8 cellular contexts compared by ENCODE assay signal in genomic region chr19:9914315-9915207, GRCh38. TPM values are rescaled to one million over a fixed set of nuclear protein-coding genes. Genes with fewer than 3 reads are reported as not detected.
DNase-seq lines count a peak whose midpoint lies in the region; ATAC-seq and TF ChIP-seq lines count a peak whose summit lies in the region.

No MANE protein-coding gene starts in this region.

- no peak overlapping the region for H3K27ac Mint-ChIP-seq in activated naive CD8-positive, alpha-beta T cell treated with anti-CD3 and anti-CD28 coated beads for 36 hours

- TF ChIP-seq CTCF in GM10266 (IDR thresholded peaks at IDR 0.05; ENCODE audit: control insufficient read depth, insufficient read depth, low read depth, missing control alignments) (peak; percentile 78), LNCAP (IDR thresholded peaks at IDR 0.05) (peak; percentile 76)

- H3K4me1 Mint-ChIP-seq in activated naive CD8-positive, alpha-beta T cell treated with anti-CD3 and anti-CD28 coated beads for 36 hours: peaks cover 6% of the 10 kb centered on the region

- H3K4me3 Mint-ChIP-seq in activated naive CD8-positive, alpha-beta T cell treated with anti-CD3 and anti-CD28 coated beads for 36 hours: peak overlapping the region; percentile 62

- intact Hi-C loops in left cardiac atrium (cut with DNase I): no loop called here

- no peaks in the 10 kb centered on the region for H3K36me3 Mint-ChIP-seq in activated naive CD8-positive, alpha-beta T cell treated with anti-CD3 and anti-CD28 coated beads for 36 hours

- peak; percentile 85 to 89 for ATAC-seq in left cardiac atrium
- ATAC-seq in GM18870 (IDR thresholded peaks at IDR 0.05; ENCODE audit: unreplicated experiment): no peak

- no peaks in the 10 kb centered on the region for H3K9me3 Mint-ChIP-seq in activated naive CD8-positive, alpha-beta T cell treated with anti-CD3 and anti-CD28 coated beads for 36 hours

- H3K27me3 Mint-ChIP-seq in activated naive CD8-positive, alpha-beta T cell treated with anti-CD3 and anti-CD28 coated beads for 36 hours: peaks cover 33% of the 10 kb centered on the region

- DNase-seq in GM10266 (ENCODE audit: extremely low spot score) (peak; percentile 90), SW 1271 (lab: John Stamatoyannopoulos, UW) (peak; percentile 46 to 77), left cardiac atrium (peak; percentile 79), pulmonary artery endothelial cell (ENCODE audit: low read depth, low spot score) (peak; percentile 36), ureter (ENCODE audit: low spot score) (peak; percentile 71)
- peak; percentile 89 for DNase-seq in activated naive CD8-positive, alpha-beta T cell treated with anti-CD3 and anti-CD28 coated beads for 36 hours

RNA-seq across cellular contexts. Expression of gene OLFM2, which starts 21.8 kb away (rescaled TPM):
- 1 to 10 TPM; 2.7 to 2.9 TPM for total RNA-seq in activated naive CD8-positive, alpha-beta T cell treated with anti-CD3 and anti-CD28 coated beads for 36 hours
- total RNA-seq in left cardiac atrium (10 to 100 TPM in 1 of 2 donors, 1 to 10 TPM in 1; 9.0 to 10.8 TPM), pulmonary artery endothelial cell (0.40 and 0.71 TPM in 2 replicates), ureter (5.6 TPM)

Comparison
In these comparisons a context has a peak if more than half of its experiments do, and no peak if none do; other contexts are left out.
1. DNase-seq: peak in every context shown above with its lines; median percentile 90 in GM10266; 89 in activated naive CD8-positive, alpha-beta T cell treated with anti-CD3 and anti-CD28 coated beads for 36 hours; 79 in left cardiac atrium; 71 in ureter; 62 in SW 1271; 36 in pulmonary artery endothelial cell.